In the genomic region with DNA sequence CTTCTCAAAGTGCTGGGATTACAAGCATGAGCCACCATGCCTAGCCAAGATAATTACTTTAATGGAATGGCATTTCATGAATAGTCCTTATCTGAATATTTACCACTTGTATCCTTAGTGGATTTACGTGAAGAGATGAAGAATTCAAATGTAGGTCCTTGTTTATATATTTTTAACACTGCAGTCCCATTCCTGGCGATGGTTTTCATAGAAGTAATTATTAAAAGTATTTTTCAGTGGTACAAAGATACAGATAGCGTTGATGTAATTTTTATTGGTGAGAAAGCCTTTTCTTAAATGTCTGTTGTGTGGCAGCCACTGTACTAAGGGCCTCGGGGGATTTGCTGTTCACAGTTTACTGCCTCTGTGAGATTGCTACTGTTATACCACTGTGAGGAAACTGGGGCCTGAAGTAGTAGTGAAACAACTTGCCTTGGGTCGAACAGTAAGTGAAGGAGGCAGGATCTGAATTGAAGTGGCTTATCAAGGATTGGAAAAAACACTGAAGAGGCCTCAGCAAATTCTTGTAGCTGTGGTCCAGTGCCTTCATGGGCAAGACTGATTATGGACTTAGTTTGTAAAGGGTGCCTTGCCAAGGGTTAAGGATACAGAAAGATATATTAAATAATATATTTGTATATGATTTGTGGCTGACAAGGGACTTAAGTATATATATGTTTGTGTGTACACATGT, we compare ENCODE assay signal across 11 cellular contexts.
DNase-seq lines count a peak whose midpoint lies in the region; ATAC-seq and TF ChIP-seq lines count a peak whose summit lies in the region.
"Had no signal": no experiment of that assay in that cellular context is flagged by ENCODE, and none has a peak within 500 bp of the region (broad histone marks: within the 10 kb centered on the region; RNA-seq: fewer than 3 reads in every experiment).

No MANE protein-coding gene starts in this region.

- no peak overlapping the region for H3K4me3 Mint-ChIP-seq in activated CD8-positive, alpha-beta T cell treated with anti-CD3 and anti-CD28 coated beads for 36 hours

- no peaks in the 10 kb centered on the region for H3K36me3 Mint-ChIP-seq in activated CD8-positive, alpha-beta T cell treated with anti-CD3 and anti-CD28 coated beads for 36 hours (ENCODE audit: low read depth)

- intact Hi-C loops in activated CD8-positive, alpha-beta T cell treated with anti-CD3 and anti-CD28 coated beads for 36 hours (cut with micrococcal nuclease), result no loop called here
- intact Hi-C loops in left cardiac atrium (cut with DNase I), result no loop called here

- ATAC-seq in GM21381 (IDR thresholded peaks at IDR 0.05; ENCODE audit: unreplicated experiment) (peak; percentile 71), HG03064 (IDR thresholded peaks at IDR 0.05; ENCODE audit: low read depth, unreplicated experiment) (peak; percentile 71), left cardiac atrium (no peak)
- no peak for ATAC-seq in activated CD8-positive, alpha-beta T cell treated with anti-CD3 and anti-CD28 coated beads for 36 hours

- no peak overlapping the region for H3K27ac Mint-ChIP-seq in activated CD8-positive, alpha-beta T cell treated with anti-CD3 and anti-CD28 coated beads for 36 hours

- no peak for TF ChIP-seq CTCF in GM10266 (IDR thresholded peaks at IDR 0.05; ENCODE audit: control insufficient read depth, insufficient read depth, low read depth, missing control alignments)
- TF ChIP-seq CTCF in activated CD8-positive, alpha-beta T cell treated with anti-CD3 and anti-CD28 coated beads for 36 hours (IDR thresholded peaks at IDR 0.05), result no peak

- in situ Hi-C loops in SK-MEL-5 (cut with HindIII; ENCODE audit: low pct_unique_long_range_greater_than_20kb, low sequenced_read_pairs), result no loop called here

- CTCF ChIA-PET in activated CD8-positive, alpha-beta T cell treated with anti-CD3 and anti-CD28 coated beads for 36 hours (lab: Charles Lee), result no interaction called here

- no peaks in the 10 kb centered on the region for H3K9me3 Mint-ChIP-seq in activated CD8-positive, alpha-beta T cell treated with anti-CD3 and anti-CD28 coated beads for 36 hours

- POLR2A ChIA-PET in activated CD8-positive, alpha-beta T cell treated with anti-CD3 and anti-CD28 coated beads for 36 hours (lab: Charles Lee), result no interaction called here

- peaks cover 6% of the 10 kb centered on the region for H3K27me3 Mint-ChIP-seq in activated CD8-positive, alpha-beta T cell treated with anti-CD3 and anti-CD28 coated beads for 36 hours

- no peaks in the 10 kb centered on the region for H3K4me1 Mint-ChIP-seq in activated CD8-positive, alpha-beta T cell treated with anti-CD3 and anti-CD28 coated beads for 36 hours (ENCODE audit: low read depth)

- DNase-seq in GM10266 (ENCODE audit: extremely low spot score) (peak; percentile 32), SK-MEL-5 (ENCODE audit: low read depth, low spot score) (peak; percentile 29), nucleus accumbens (lab: John Stamatoyannopoulos, UW) (no peak), activated T-cell treated with anti-CD3 and anti-CD28 coated beads for 4 hours (no peak), left cardiac atrium (no peak)
- DNase-seq in activated CD8-positive, alpha-beta T cell treated with anti-CD3 and anti-CD28 coated beads for 36 hours, result no peak
- DNase-seq: activated CD4-positive, alpha-beta T cell treated with anti-CD3 and anti-CD28 coated beads, Interleukin-2, amount 50 U/mL, for 4 hours; NCI-H1694 treated with DMSO at 0.1 percent for 48 hours; SHP77 had no signal

Comparison
In these comparisons a context has a peak if more than half of its experiments do, and no peak if none do; other contexts are left out.
1. DNase-seq: peak in GM10266 (single experiment) and SK-MEL-5 (single experiment); none in activated CD8-positive, alpha-beta T cell treated with anti-CD3 and anti-CD28 coated beads for 36 hours (single experiment), nucleus accumbens (0 of 56), activated T-cell treated with anti-CD3 and anti-CD28 coated beads for 4 hours (single experiment) and left cardiac atrium (single experiment).
2. ATAC-seq: peak in GM21381 (single experiment) and HG03064 (single experiment); none in activated CD8-positive, alpha-beta T cell treated with anti-CD3 and anti-CD28 coated beads for 36 hours (single experiment) and left cardiac atrium (0 of 2).